ENCODE assay signal across 21 cellular contexts in the genomic region with DNA sequence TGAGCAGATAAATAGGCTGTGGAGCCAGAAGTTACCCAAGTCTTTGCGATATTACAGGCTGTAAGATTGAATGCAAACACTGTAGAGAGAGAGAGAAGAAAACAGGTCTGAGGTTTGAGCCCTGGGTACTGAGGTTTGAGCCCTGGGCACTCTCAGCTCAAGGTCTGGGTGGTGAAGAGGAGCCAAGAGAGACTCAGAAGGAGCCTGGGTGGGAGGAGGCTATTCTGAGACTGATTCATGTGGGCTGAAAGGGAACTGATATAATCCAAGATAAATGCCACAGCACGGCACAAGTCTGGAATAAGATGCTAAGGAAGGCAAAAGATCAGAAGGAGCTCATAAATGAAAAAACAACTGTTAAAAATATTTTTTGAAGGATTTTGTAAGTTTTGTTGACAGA.
"Had no signal": no experiment of that assay in that cellular context is flagged by ENCODE, and none has a peak within 500 bp of the region (broad histone marks: within the 10 kb centered on the region; RNA-seq: fewer than 3 reads in every experiment).

No MANE protein-coding gene starts in this region.

- H3K4me1 ChIP-seq: ascending aorta, prostate gland, right atrium auricular region, upper lobe of left lung had no signal

- DNase-seq: activated CD4-positive, alpha-beta memory T cell treated with anti-CD3 and anti-CD28 coated beads, Interleukin-2, amount 10 ng/mL, durations not matched to agents 7 days and 5 days; activated CD4-positive, alpha-beta T cell treated with anti-CD3 and anti-CD28 coated beads for 4 hours; activated CD4-positive, CD25-positive, alpha-beta regulatory T cell; activated gamma-delta T cell treated with Interleukin-2 at 50 U/mL for 16 hours; central memory CD4-positive, alpha-beta T cell; dermis blood vessel endothelial cell; effector CD8-positive, alpha-beta T cell; erythroblast; foreskin melanocyte; midbrain; natural killer cell; stimulated activated CD4-positive, alpha-beta T cell treated with anti-CD3 and anti-CD28 coated beads, Interleukin-4, amount 100 ng/mL, for 24 hours; stimulated activated naive CD4-positive, alpha-beta T cell treated with Interleukin-2 at 50 U/mL for 16 hours; upper lobe of left lung had no signal

- H3K36me3 ChIP-seq: ascending aorta, prostate gland, right atrium auricular region, upper lobe of left lung had no signal

- H3K27me3 ChIP-seq: ascending aorta, right atrium auricular region, upper lobe of left lung had no signal

- H3K9me3 Mint-ChIP-seq: activated CD4-positive, alpha-beta memory T cell treated with anti-CD3 and anti-CD28 coated beads, Interleukin-2, amount 10 ng/mL, durations not matched to agents 7 days and 5 days had no signal

- H3K27ac Mint-ChIP-seq: activated CD4-positive, alpha-beta memory T cell treated with anti-CD3 and anti-CD28 coated beads, Interleukin-2, amount 10 ng/mL, durations not matched to agents 7 days and 5 days; activated naive CD4-positive, alpha-beta T cell treated with anti-CD3 and anti-CD28 coated beads, Interleukin-2, amount 50 U/mL, for 24 hours; activated T-helper 1 cell treated with anti-CD3 and anti-CD28 coated beads, Interleukin-12 subunit alpha, Interleukin-12 subunit beta, Interleukin-2, Interleukin-4 antibody, amounts not matched to agents 30 ng/mL and 10 ng/mL and 1 ng/mL, durations not matched to agents 14 hours and 24 hours and 36 hours; natural killer cell; T-helper 1 cell treated with Interleukin-12 subunit alpha and Interleukin-12 subunit beta and Interleukin-4 antibody, amounts not matched to agents 30 μg/mL and 1 μg/mL, for 36 hours had no signal

- H3K4me3 ChIP-seq: ascending aorta, prostate gland, right atrium auricular region, upper lobe of left lung had no signal

- H3K36me3 Mint-ChIP-seq: activated naive CD4-positive, alpha-beta T cell treated with anti-CD3 and anti-CD28 coated beads, Interleukin-2, amount 50 U/mL, for 24 hours had no signal

- H3K4me1 Mint-ChIP-seq: activated naive CD4-positive, alpha-beta T cell treated with anti-CD3 and anti-CD28 coated beads, Interleukin-2, amount 50 U/mL, for 24 hours had no signal

- ATAC-seq: left lobe of liver, natural killer cell had no signal

- H3K27ac ChIP-seq: ascending aorta, prostate gland, right atrium auricular region had no signal

- H3K4me3 Mint-ChIP-seq: activated CD4-positive, alpha-beta memory T cell treated with anti-CD3 and anti-CD28 coated beads, Interleukin-2, amount 10 ng/mL, durations not matched to agents 7 days and 5 days; activated naive CD4-positive, alpha-beta T cell treated with anti-CD3 and anti-CD28 coated beads, Interleukin-2, amount 50 U/mL, for 24 hours; activated T-helper 1 cell treated with anti-CD3 and anti-CD28 coated beads, Interleukin-12 subunit alpha, Interleukin-12 subunit beta, Interleukin-2, Interleukin-4 antibody, amounts not matched to agents 30 ng/mL and 10 ng/mL and 1 ng/mL, durations not matched to agents 14 hours and 24 hours and 36 hours; natural killer cell; T-helper 1 cell treated with Interleukin-12 subunit alpha and Interleukin-12 subunit beta and Interleukin-4 antibody, amounts not matched to agents 30 μg/mL and 1 μg/mL, for 36 hours had no signal

- H3K9me3 ChIP-seq: ascending aorta, prostate gland had no signal
